23 cellular contexts compared by ENCODE assay signal in the genomic region with DNA sequence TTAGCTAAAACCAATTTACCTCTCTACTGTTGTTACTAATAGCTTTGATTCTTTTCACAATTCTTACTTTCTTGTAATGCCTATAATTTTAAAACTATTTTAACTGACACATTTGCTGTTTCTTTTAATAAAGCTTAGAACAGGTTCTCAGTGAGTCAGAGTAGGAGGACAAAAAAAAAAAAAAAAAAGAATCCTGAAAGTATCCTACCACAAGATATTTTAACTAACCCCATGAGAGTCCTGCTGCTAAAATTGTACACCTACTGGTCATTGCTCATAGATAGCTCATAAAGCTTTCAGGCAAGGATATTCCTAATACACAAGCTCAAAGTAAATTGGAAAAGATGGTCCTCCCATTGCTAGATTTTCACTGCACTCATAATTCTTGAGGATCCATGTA.
"Had no signal": no experiment of that assay in that cellular context is flagged by ENCODE, and none has a peak within 500 bp of the region (broad histone marks: within the 10 kb centered on the region; RNA-seq: fewer than 3 reads in every experiment).

No MANE protein-coding gene starts in this region.

- H3K27ac Mint-ChIP-seq: dendritic cell treated with granulocyte-macrophage colony-stimulating factor and Interleukin-4, amounts not matched to agents 40 ng/mL and 50 ng/mL, for 4 days; effector memory CD8-positive, alpha-beta T cell; endodermal cell had no signal

- H3K27me3 ChIP-seq: colonic mucosa, esophagus squamous epithelium, gastrocnemius medialis, heart right ventricle, left lung had no signal

- H3K4me3 ChIP-seq: colonic mucosa, esophagus squamous epithelium, gastrocnemius medialis, heart right ventricle, left lung, lower lobe of right lung, mucosa of descending colon had no signal

- H3K4me1 Mint-ChIP-seq: endodermal cell had no signal

- H3K9me3 ChIP-seq: colonic mucosa, esophagus squamous epithelium, gastrocnemius medialis, left lung, lower lobe of right lung, mucosa of descending colon had no signal

- ATAC-seq: effector memory CD8-positive, alpha-beta T cell; esophagus mucosa; gastrocnemius medialis; heart right ventricle; left cardiac atrium; left lung; left ventricle myocardium superior; lower lobe of right lung; mucosa of descending colon had no signal

- H3K4me1 ChIP-seq: colonic mucosa, esophagus squamous epithelium, gastrocnemius medialis, heart right ventricle, left lung, lower lobe of right lung had no signal

- H3K4me3 Mint-ChIP-seq: dendritic cell treated with granulocyte-macrophage colony-stimulating factor and Interleukin-4, amounts not matched to agents 40 ng/mL and 50 ng/mL, for 4 days; effector memory CD8-positive, alpha-beta T cell; endodermal cell had no signal

- H3K27ac ChIP-seq: colonic mucosa, epithelial cell of prostate, esophagus squamous epithelium, gastrocnemius medialis, heart right ventricle, left lung, lower lobe of right lung had no signal

- H3K27me3 Mint-ChIP-seq: dendritic cell treated with granulocyte-macrophage colony-stimulating factor and Interleukin-4, amounts not matched to agents 40 ng/mL and 50 ng/mL, for 4 days; effector memory CD8-positive, alpha-beta T cell had no signal

- DNase-seq: colonic mucosa; cortex of kidney; effector CD8-positive, alpha-beta T cell; effector memory CD8-positive, alpha-beta T cell; endodermal cell; erythroblast; esophagus squamous epithelium; foreskin fibroblast; foreskin melanocyte; gastrocnemius medialis; glutamatergic neuron; head of caudate nucleus; heart right ventricle; hippocampal formation; left cardiac atrium; left lung; left ventricle myocardium superior; lower lobe of right lung; mesenchymal stem cell; mucosa of descending colon had no signal

- H3K36me3 ChIP-seq: colonic mucosa, esophagus squamous epithelium, gastrocnemius medialis, heart right ventricle, left lung, lower lobe of right lung had no signal

- H3K9me3 Mint-ChIP-seq: dendritic cell treated with granulocyte-macrophage colony-stimulating factor and Interleukin-4, amounts not matched to agents 40 ng/mL and 50 ng/mL, for 4 days; endodermal cell had no signal
